In genomic region chr11:67289226-67289650, GRCh38 we compare ENCODE assay signal across 8 cellular contexts. TPM values are rescaled to one million over a fixed set of nuclear protein-coding genes. Genes with fewer than 3 reads are reported as not detected.
DNase-seq lines count a peak whose midpoint lies in the region; ATAC-seq and TF ChIP-seq lines count a peak whose summit lies in the region.

TSS of gene ANKRD13D (plus strand) at chr11:67289303. CDS start at chr11:67289461, 158 bp downstream.

- ATAC-seq in GM18858 (IDR thresholded peaks at IDR 0.05; ENCODE audit: unreplicated experiment) (peak; percentile 30), right lobe of liver (peak in 1 of 4 donors; percentile 9), HG02759 (IDR thresholded peaks at IDR 0.05; ENCODE audit: unreplicated experiment) (no peak)

- H3K79me2 ChIP-seq in ACC112 (ENCODE audit: control insufficient read depth, insufficient read depth, low read length, unreplicated experiment) = peaks cover 29% of the 10 kb centered on the region

- H3K9me3 ChIP-seq in HUES64 (ENCODE audit: insufficient read depth, low read depth, low read length) (no peaks in the 10 kb centered on the region), breast epithelium (no peaks in the 10 kb centered on the region), right lobe of liver (no peaks in the 10 kb centered on the region), suprapubic skin (no peaks in the 10 kb centered on the region)

- intact Hi-C loops in breast epithelium (cut with DNase I; ENCODE audit: low total_unique reads) = no loop called here
- intact Hi-C loops in right lobe of liver (cut with DNase I) = no loop called here

- TF ChIP-seq CTCF in breast epithelium (IDR thresholded peaks at IDR 0.05) (no peak), right lobe of liver (IDR thresholded peaks at IDR 0.05) (no peak), suprapubic skin (IDR thresholded peaks at IDR 0.05) (no peak)

- H3K27me3 ChIP-seq in ACC112 (ENCODE audit: insufficient read depth, low read length) = no peaks in the 10 kb centered on the region
- no peaks in the 10 kb centered on the region for H3K27me3 ChIP-seq in HUES64 (ENCODE audit: insufficient read depth, low read length)
- no peaks in the 10 kb centered on the region for H3K27me3 ChIP-seq in breast epithelium
- H3K27me3 ChIP-seq in right lobe of liver = no peaks in the 10 kb centered on the region
- H3K27me3 ChIP-seq in suprapubic skin = no peaks in the 10 kb centered on the region

- H3K36me3 ChIP-seq in ACC112 (ENCODE audit: insufficient read depth, low read length) (peaks cover 15% of the 10 kb centered on the region), HUES64 (ENCODE audit: insufficient read depth, low read length) (peaks cover 44% of the 10 kb centered on the region), breast epithelium (no peaks in the 10 kb centered on the region), right lobe of liver (peaks cover 4 to 27% (median 10%) of the 10 kb centered on the region in 4 donors), suprapubic skin (peaks cover 44% of the 10 kb centered on the region)

- TF ChIP-seq POLR2A in breast epithelium (IDR thresholded peaks at IDR 0.05) (no peak), right lobe of liver (IDR thresholded peaks at IDR 0.05) (no peak), suprapubic skin (IDR thresholded peaks at IDR 0.05) (no peak)

- peak within 1 kb of the TSS; percentile 90 for H3K4me3 ChIP-seq in ACC112 (ENCODE audit: low read depth, low read length)
- peak within 1 kb of the TSS; percentile 78 for H3K4me3 ChIP-seq in HUES64 (ENCODE audit: low read length)
- peak within 1 kb of the TSS; percentile 71 to 82 (median 74) for H3K4me3 ChIP-seq in breast epithelium
- peak within 1 kb of the TSS; percentile 74 to 87 (median 87) for H3K4me3 ChIP-seq in right lobe of liver
- H3K4me3 ChIP-seq in suprapubic skin = peak within 1 kb of the TSS; percentile 87

- peaks cover 36% of the 10 kb centered on the region for H3K4me1 ChIP-seq in ACC112 (ENCODE audit: control insufficient read depth, insufficient read depth, low read length, unreplicated experiment)
- peaks cover 8% of the 10 kb centered on the region for H3K4me1 ChIP-seq in HUES64 (ENCODE audit: insufficient read depth, low read length)
- peaks cover 8 to 21% of the 10 kb centered on the region in 2 donors for H3K4me1 ChIP-seq in breast epithelium
- H3K4me1 ChIP-seq in right lobe of liver = peaks cover 0 to 12% (median 4%) of the 10 kb centered on the region in 4 donors
- H3K4me1 ChIP-seq in suprapubic skin = peaks cover 67% of the 10 kb centered on the region

- H3K9ac ChIP-seq in HUES64 (ENCODE audit: low read depth, low read length) = peak within 1 kb of the TSS; percentile 93

- DNase-seq in breast epithelium (ENCODE audit: low spot score in 2 of 2) = no peak
- DNase-seq in right lobe of liver = peak in 1 of 3 donors; percentile 73
- DNase-seq in suprapubic skin (ENCODE audit: low spot score in 2 of 2) = peak in 1 of 2 donors; percentile 82
- no peak for DNase-seq in DMS153 (lab: John Stamatoyannopoulos, UW)

- peak within 1 kb of the TSS; percentile 85 for H3K27ac ChIP-seq in ACC112 (ENCODE audit: low read depth, low read length)
- H3K27ac ChIP-seq in HUES64 (ENCODE audit: low read depth, low read length) = peak within 1 kb of the TSS; percentile 96
- H3K27ac ChIP-seq in breast epithelium = peak within 1 kb of the TSS; percentile 97 to 99
- peak within 1 kb of the TSS; percentile 72 to 90 (median 81) for H3K27ac ChIP-seq in right lobe of liver
- H3K27ac ChIP-seq in suprapubic skin = peak within 1 kb of the TSS; percentile 98

- no peak for TF ChIP-seq EP300 in suprapubic skin (IDR thresholded peaks at IDR 0.05)

- WGBS in HUES64 = under 1% methylated on average over 55 of the region's 56 CpGs
- no CpG with 5 or more reads among the region's 56 CpGs for WGBS in right lobe of liver (ENCODE audit: insufficient coverage, low coverage, low lambda C conversion rate, missing lambda C conversion rate)
- whole genome bisulfite sequencing in suprapubic skin = 0% methylated on average over 1 of the region's 56 CpGs

- peak within 1 kb of the TSS; percentile 65 for H2AFZ ChIP-seq in ACC112 (ENCODE audit: low read length, unreplicated experiment)

RNA-seq across cellular contexts. Expression of gene ANKRD13D, which starts in this region (rescaled TPM):
- polyA plus RNA-seq in HUES64 (2013, experiment 1 of 2) = 14.1 TPM
- polyA plus RNA-seq in HUES64 (2013, experiment 2 of 2) = 13.9 TPM
- total RNA-seq in breast epithelium (10 to 100 TPM; 23.7 to 51.8 (median 40.7) TPM), right lobe of liver (10 to 100 TPM in 4 of 6 experiments, 1 to 10 TPM in 2; 7.7 to 14.1 (median 10.4) TPM), suprapubic skin (100 to 1,000 TPM in 1 of 4 donors, 10 to 100 TPM in 3; 55.7 to 154 (median 77.2) TPM)
